In genomic region chr3:150114873-150115570, GRCh38 we compare ENCODE assay signal across 11 cellular contexts.
A peak's percentile ranks its signal among the peaks of the same experiment; 100 is the strongest.
DNase-seq lines count a peak whose midpoint lies in the region; ATAC-seq and TF ChIP-seq lines count a peak whose summit lies in the region.
"Had no signal": no experiment of that assay in that cellular context is flagged by ENCODE, and none has a peak within 500 bp of the region (broad histone marks: within the 10 kb centered on the region; RNA-seq: fewer than 3 reads in every experiment).

No MANE protein-coding gene starts in this region.

- H3K27ac ChIP-seq in SK-N-SH (ENCODE audit: low read depth in 2 of 2, low read length in 1 of 2): peak overlapping the region in 1 of 2 experiments; percentile 39; a peak in 2 of 4 replicates
- peak overlapping the region in 1 of 2 donors; percentile 12 for H3K27ac ChIP-seq in aorta (ENCODE audit: low read depth in 1 of 2, low read length in 2 of 2)

- H3K9me3 Mint-ChIP-seq in activated CD8-positive, alpha-beta memory T cell treated with anti-CD3 and anti-CD28 coated beads, Interleukin-2, amount 10 ng/mL, durations not matched to agents 7 days and 5 days (ENCODE audit: low read depth): no peaks in the 10 kb centered on the region
- H3K9me3 Mint-ChIP-seq in stimulated activated naive CD8-positive, alpha-beta T cell treated with anti-CD3 and anti-CD28 coated beads, Interleukin-15, amount 100 ng/mL, for 72 hours: no peaks in the 10 kb centered on the region
- H3K9me3 Mint-ChIP-seq: IgD-negative memory B cell had no signal

- no peaks in the 10 kb centered on the region for H3F3A ChIP-seq in SK-N-SH (replicated peaks; ENCODE audit: insufficient read depth)

- CTCF ChIA-PET in activated CD8-positive, alpha-beta memory T cell treated with anti-CD3 and anti-CD28 coated beads, Interleukin-2, amount 10 ng/mL, durations not matched to agents 7 days and 5 days (lab: Charles Lee): interaction anchor here (0.7 kb wide), 1 partner anchor 69 kb away, joined by 3 read pairs; no protein-coding TSS in a partner anchor
- CTCF ChIA-PET in SK-N-SH (lab: Yijun Ruan, JAX): interaction anchor here (1.0 to 1.2 kb wide), 4 partner anchors 11 to 363 kb away, joined by 3 read pairs; partner anchors contain the start of gene COMMD2

- peak overlapping the region; percentile 39; the same call in 1 of the 2 replicates for H2AFZ ChIP-seq in SK-N-SH (ENCODE audit: low read depth)

- intact Hi-C loops in left ventricle myocardium superior (cut with micrococcal nuclease): no loop called here
- intact Hi-C loops in aorta (cut with DNase I): loop anchor here in 1 of 2 donors (5.0 kb wide), 1 partner anchor 32 kb away; no protein-coding TSS in a partner anchor

- no peak overlapping the region for H3K4me3 ChIP-seq in SK-N-SH (ENCODE audit: low read depth in 2 of 2, low read length in 1 of 2)
- H3K4me3 ChIP-seq in aorta (ENCODE audit: low read length in 2 of 2): no peak overlapping the region

- H3K4me1 Mint-ChIP-seq in activated CD8-positive, alpha-beta memory T cell treated with anti-CD3 and anti-CD28 coated beads, Interleukin-2, amount 10 ng/mL, durations not matched to agents 7 days and 5 days: peaks cover 4% of the 10 kb centered on the region
- H3K4me1 Mint-ChIP-seq in stimulated activated naive CD8-positive, alpha-beta T cell treated with anti-CD3 and anti-CD28 coated beads, Interleukin-15, amount 100 ng/mL, for 72 hours: no peaks in the 10 kb centered on the region
- H3K4me1 Mint-ChIP-seq: B cell, IgD-negative memory B cell had no signal

- no peaks in the 10 kb centered on the region for H3K36me3 Mint-ChIP-seq in activated CD8-positive, alpha-beta memory T cell treated with anti-CD3 and anti-CD28 coated beads, Interleukin-2, amount 10 ng/mL, durations not matched to agents 7 days and 5 days
- H3K36me3 Mint-ChIP-seq: IgD-negative memory B cell, type B pancreatic cell had no signal

- ATAC-seq in activated CD8-positive, alpha-beta memory T cell treated with anti-CD3 and anti-CD28 coated beads, Interleukin-2, amount 10 ng/mL, durations not matched to agents 7 days and 5 days: peak; percentile 58
- ATAC-seq in HG02840 (IDR thresholded peaks at IDR 0.05; ENCODE audit: low FRiP score, unreplicated experiment) (peak; percentile 68), left ventricle myocardium superior (no peak), aorta (ENCODE audit: low FRiP score) (no peak)
- peak; percentile 90 for ATAC-seq in stimulated activated naive CD8-positive, alpha-beta T cell treated with anti-CD3 and anti-CD28 coated beads, Interleukin-15, amount 100 ng/mL, for 72 hours

- H3K4me1 ChIP-seq in SK-N-SH (ENCODE audit: control insufficient read depth in 1 of 2, insufficient read depth in 2 of 2, low read depth in 1 of 2, low read length in 1 of 2): peaks cover 0 to 11% of the 10 kb centered on the region in 2 experiments; a peak in 2 of 4 replicates
- H3K4me1 ChIP-seq in aorta (ENCODE audit: control insufficient read depth in 1 of 2, insufficient read depth in 2 of 2, low read length in 2 of 2): peaks cover 0 to 11% of the 10 kb centered on the region in 2 donors

- TF ChIP-seq RAD21 in SK-N-SH (IDR thresholded peaks at IDR 0.05; ENCODE audit: low read length): no peak

- H3K9me2 ChIP-seq in SK-N-SH: no peaks in the 10 kb centered on the region

- no peak overlapping the region for H3K9ac ChIP-seq in SK-N-SH

- no peak for TF ChIP-seq EP300 in SK-N-SH (IDR thresholded peaks at IDR 0.05; ENCODE audit: borderline replicate concordance in 1 of 2, low read depth in 1 of 2, low read length in 1 of 2)

- peaks cover 39% of the 10 kb centered on the region for H3K27me3 Mint-ChIP-seq in activated CD8-positive, alpha-beta memory T cell treated with anti-CD3 and anti-CD28 coated beads, Interleukin-2, amount 10 ng/mL, durations not matched to agents 7 days and 5 days
- peaks cover 50% of the 10 kb centered on the region for H3K27me3 Mint-ChIP-seq in stimulated activated naive CD8-positive, alpha-beta T cell treated with anti-CD3 and anti-CD28 coated beads, Interleukin-15, amount 100 ng/mL, for 72 hours
- H3K27me3 Mint-ChIP-seq: type B pancreatic cell had no signal

- no peaks in the 10 kb centered on the region for H3K79me2 ChIP-seq in SK-N-SH (ENCODE audit: insufficient read depth)

- TF ChIP-seq CTCF in SK-N-SH (IDR thresholded peaks at IDR 0.05): no peak

- DNase-seq in activated CD8-positive, alpha-beta memory T cell treated with anti-CD3 and anti-CD28 coated beads, Interleukin-2, amount 10 ng/mL, durations not matched to agents 7 days and 5 days: no peak
- DNase-seq in activated CD8-positive, alpha-beta memory T cell treated with anti-CD3 and anti-CD28 coated beads, Interleukin-2, amount 50 U/mL, for 4 hours: no peak
- DNase-seq in SK-N-SH (no peak), erythroblast (lab: John Stamatoyannopoulos, UW) (no peak), left ventricle myocardium superior (no peak), aorta (no peak)
- no peak for DNase-seq in stimulated activated naive CD8-positive, alpha-beta T cell treated with anti-CD3 and anti-CD28 coated beads, Interleukin-15, amount 100 ng/mL, for 72 hours

- H3K4me2 ChIP-seq in SK-N-SH: peak overlapping the region; percentile 59; the same call in 1 of the 2 replicates

- H4K20me1 ChIP-seq in SK-N-SH (ENCODE audit: insufficient read depth): no peaks in the 10 kb centered on the region

- H3K27me3 ChIP-seq in SK-N-SH (ENCODE audit: insufficient read depth): no peaks in the 10 kb centered on the region
- H3K27me3 ChIP-seq in aorta (ENCODE audit: control insufficient read depth in 1 of 2, insufficient read depth in 2 of 2, low read length in 1 of 2): no peaks in the 10 kb centered on the region

- H3K4me3 Mint-ChIP-seq in activated CD8-positive, alpha-beta memory T cell treated with anti-CD3 and anti-CD28 coated beads, Interleukin-2, amount 10 ng/mL, durations not matched to agents 7 days and 5 days: no peak overlapping the region
- H3K4me3 Mint-ChIP-seq in stimulated activated naive CD8-positive, alpha-beta T cell treated with anti-CD3 and anti-CD28 coated beads, Interleukin-15, amount 100 ng/mL, for 72 hours: no peak overlapping the region
- H3K4me3 Mint-ChIP-seq: B cell, IgD-negative memory B cell, type B pancreatic cell had no signal

- H3K36me3 ChIP-seq in SK-N-SH (replicated peaks in 1 of 2; ENCODE audit: control insufficient read depth in 1 of 2, insufficient read depth in 2 of 2, low read length in 1 of 2): no peaks in the 10 kb centered on the region
- H3K36me3 ChIP-seq in aorta (ENCODE audit: control insufficient read depth in 1 of 2, insufficient read depth in 2 of 2, low read length in 1 of 2): no peaks in the 10 kb centered on the region

- POLR2A ChIA-PET in SK-N-SH (lab: Yijun Ruan, JAX): no interaction called here

- H3K9me3 ChIP-seq in SK-N-SH (no peaks in the 10 kb centered on the region), aorta (ENCODE audit: control insufficient read depth, low read length) (no peaks in the 10 kb centered on the region)

- no peak for TF ChIP-seq POLR2A in erythroblast (IDR thresholded peaks at IDR 0.05; ENCODE audit: low read length)

- no peak overlapping the region for H3K27ac Mint-ChIP-seq in activated CD8-positive, alpha-beta memory T cell treated with anti-CD3 and anti-CD28 coated beads, Interleukin-2, amount 10 ng/mL, durations not matched to agents 7 days and 5 days
- H3K27ac Mint-ChIP-seq in stimulated activated naive CD8-positive, alpha-beta T cell treated with anti-CD3 and anti-CD28 coated beads, Interleukin-15, amount 100 ng/mL, for 72 hours: no peak overlapping the region
- H3K27ac Mint-ChIP-seq: B cell, IgD-negative memory B cell, type B pancreatic cell had no signal

- WGBS in SK-N-SH (ENCODE audit: low lambda C conversion rate): 49% methylated on average over 4 of the region's 4 CpGs
- WGBS in aorta, 2 donors: 17 to 23% methylated on average over 4 of the region's 4 CpGs

TF ChIP-seq in SK-N-SH, 30 proteins besides CTCF, POLR2A, EP300 and RAD21:
- peak; percentile 51 for TF ChIP-seq JUND (IDR thresholded peaks at IDR 0.05)
- no peak for TF ChIP-seq MAX (IDR thresholded peaks at IDR 0.05; ENCODE audit: low read depth)
- TF ChIP-seq FOSL2 (IDR thresholded peaks at IDR 0.05; ENCODE audit: borderline replicate concordance, low read depth): peak; percentile 72; the same call in 1 of the 2 replicates

Comparison
In these comparisons a context has a peak if more than half of its experiments do, and no peak if none do; other contexts are left out.
1. ATAC-seq: peak in activated CD8-positive, alpha-beta memory T cell treated with anti-CD3 and anti-CD28 coated beads, Interleukin-2, amount 10 ng/mL, durations not matched to agents 7 days and 5 days (single experiment), HG02840 (single experiment) and stimulated activated naive CD8-positive, alpha-beta T cell treated with anti-CD3 and anti-CD28 coated beads, Interleukin-15, amount 100 ng/mL, for 72 hours (single experiment); none in left ventricle myocardium superior (single experiment) and aorta (single experiment).